26 cellular contexts compared by ENCODE assay signal in genomic region chr7:69192134-69192533, GRCh38.
A peak's percentile ranks its signal among the peaks of the same experiment; 100 is the strongest.
DNase-seq lines count a peak whose midpoint lies in the region; ATAC-seq lines count a peak whose summit lies in the region.
"Had no signal": no experiment of that assay in that cellular context is flagged by ENCODE, and none has a peak within 500 bp of the region (broad histone marks: within the 10 kb centered on the region; RNA-seq: fewer than 3 reads in every experiment).

No MANE protein-coding gene starts in this region.

- no peaks in the 10 kb centered on the region for H3K27me3 ChIP-seq in BLaER1
- H3K27me3 ChIP-seq: neutrophil, tibial nerve had no signal

- no peaks in the 10 kb centered on the region for H3K36me3 ChIP-seq in BLaER1
- H3K36me3 ChIP-seq: neutrophil, tibial nerve, WERI-Rb-1 had no signal

- no peak overlapping the region for H3K4me3 ChIP-seq in BLaER1
- H3K4me3 ChIP-seq: GM23248, tibial nerve had no signal

- no peak overlapping the region for H3K9ac ChIP-seq in BLaER1
- H3K9ac ChIP-seq: GM23248 had no signal

- H4K20me1 ChIP-seq in BLaER1 = no peaks in the 10 kb centered on the region

- DNase-seq in NCI-H2171 treated with DMSO at 0.1 percent for 48 hours (lab: John Stamatoyannopoulos, UW) (peak; percentile 76), NCI-H226 (no peak), NCI-H2081 (lab: John Stamatoyannopoulos, UW) (no peak)
- DNase-seq in stimulated activated CD4-positive, alpha-beta T cell treated with anti-CD3 and anti-CD28 coated beads, Interleukin-12 subunit alpha, Interleukin-12 subunit beta, amount 100 ng/mL, for 4 hours = no peak
- DNase-seq: activated CD4-positive, alpha-beta T cell treated with anti-CD3 and anti-CD28 coated beads for 48 hours; activated CD8-positive, alpha-beta memory T cell treated with anti-CD3 and anti-CD28 coated beads for 24 hours; activated effector memory CD4-positive, alpha-beta T cell treated with anti-CD3 and anti-CD28 coated beads, Interleukin-2, amount 50 U/mL, for 16 hours; activated naive CD8-positive, alpha-beta T cell treated with anti-CD3 and anti-CD28 coated beads, Interleukin-2, amount 50 U/mL, for 24 hours; AML-193; CD8-positive, alpha-beta T cell; GM23248; kidney; naive B cell; NCI-H1092 treated with DMSO at 0.1 percent for 48 hours; NCI-H187 treated with DMSO at 0.1 percent for 48 hours; NCI-H510A treated with DMSO at 0.1 percent for 48 hours; SIG-M5; SW 1271; T1000; WERI-Rb-1 had no signal

- ATAC-seq in GM19351 (IDR thresholded peaks at IDR 0.05; ENCODE audit: unreplicated experiment) = peak; percentile 44
- ATAC-seq in HG03342 (IDR thresholded peaks at IDR 0.05; ENCODE audit: unreplicated experiment) = peak; percentile 65
- ATAC-seq in HG02852 (IDR thresholded peaks at IDR 0.05; ENCODE audit: unreplicated experiment) = no peak
- ATAC-seq: activated naive CD8-positive, alpha-beta T cell treated with anti-CD3 and anti-CD28 coated beads, Interleukin-2, amount 50 U/mL, for 24 hours; CD8-positive, alpha-beta T cell had no signal

- H3K4me1 ChIP-seq in BLaER1 = peaks cover 22% of the 10 kb centered on the region
- H3K4me1 ChIP-seq: tibial nerve had no signal

- H3K27ac ChIP-seq in BLaER1 = no peak overlapping the region
- H3K27ac ChIP-seq: GM23248, neutrophil, tibial nerve, WERI-Rb-1 had no signal

- H3K4me2 ChIP-seq in BLaER1 = peak overlapping the region; percentile 42

- H3K9me3 ChIP-seq in BLaER1 = peaks cover 34% of the 10 kb centered on the region
- H3K9me3 ChIP-seq: neutrophil had no signal
